25 cellular contexts compared by ENCODE assay signal in genomic region chr5:135934939-135935338, GRCh38. TPM values are rescaled to one million over a fixed set of nuclear protein-coding genes. Genes with fewer than 3 reads are reported as not detected.
DNase-seq lines count a peak whose midpoint lies in the region; ATAC-seq, FAIRE-seq and TF ChIP-seq lines count a peak whose summit lies in the region.
"Had no signal": no experiment of that assay in that cellular context is flagged by ENCODE, and none has a peak within 500 bp of the region (broad histone marks: within the 10 kb centered on the region; RNA-seq: fewer than 3 reads in every experiment).

No MANE protein-coding gene starts in this region.

- H3K9ac ChIP-seq in HepG2 (ENCODE audit: insufficient read depth, low read depth, low read length): no peak overlapping the region
- no peak overlapping the region for H3K9ac ChIP-seq in mesendoderm (ENCODE audit: low read length)
- H3K9ac ChIP-seq: neural progenitor cell had no signal

- H3K18ac ChIP-seq in mesendoderm (ENCODE audit: low read length): no peak overlapping the region

- ATAC-seq in HepG2: no peak
- ATAC-seq in right lobe of liver: no peak
- no peak for ATAC-seq in left colon
- ATAC-seq: activated CD8-positive, alpha-beta T cell treated with anti-CD3 and anti-CD28 coated beads for 36 hours; activated T-cell treated with anti-CD3 and anti-CD28 coated beads, Interleukin-2, amount 50 U/mL, for 72 hours; CD8-positive, alpha-beta T cell; stimulated activated naive B cell treated with anti-CD40 and anti-IgM and Interleukin-4, amounts not matched to agents 10 μg/mL and 1 μg/mL and 100 μg/mL, for 72 hours had no signal

- H3K4me3 ChIP-seq in HepG2 (replicated peaks in 1 of 3; ENCODE audit: insufficient read depth in 1 of 3, low read depth in 2 of 3, low read length in 3 of 3): no peak overlapping the region
- no peak overlapping the region for H3K4me3 ChIP-seq in right lobe of liver
- H3K4me3 ChIP-seq in astrocyte of the spinal cord (ENCODE audit: low read depth, low read length): no peak overlapping the region
- no peak overlapping the region for H3K4me3 ChIP-seq in SJCRH30
- H3K4me3 ChIP-seq in mesendoderm (ENCODE audit: low read length): no peak overlapping the region
- H3K4me3 ChIP-seq: heart right ventricle, neural progenitor cell, thyroid gland had no signal

- POLR2A ChIA-PET in HepG2 (lab: Yijun Ruan, JAX): no interaction called here

- H4K5ac ChIP-seq in mesendoderm (ENCODE audit: low read length): no peak overlapping the region

- CTCF ChIA-PET in HepG2 (lab: Yijun Ruan, JAX; ENCODE audit: low intra/inter-chr PET ratio, low total read pairs): no interaction called here

- H2BK15ac ChIP-seq in mesendoderm (replicated peaks; ENCODE audit: low read depth): no peak overlapping the region

- no peak overlapping the region for H2BK120ac ChIP-seq in mesendoderm (ENCODE audit: low read depth, low read length)

- no peak overlapping the region for H2AFZ ChIP-seq in HepG2 (ENCODE audit: low read length)
- H2AFZ ChIP-seq: neural progenitor cell had no signal

- H2AK5ac ChIP-seq in mesendoderm (ENCODE audit: low read length): no peak overlapping the region

- H3K23ac ChIP-seq in mesendoderm (ENCODE audit: low read length): no peak overlapping the region

- in situ Hi-C loops in HepG2 (cut with HindIII; ENCODE audit: extremely low pct_ligation_motif_present, low pct_unique_long_range_greater_than_20kb) (no loop called here), astrocyte of the spinal cord (cut with HindIII; ENCODE audit: low sequenced_read_pairs) (no loop called here)

- H4K8ac ChIP-seq in mesendoderm (ENCODE audit: low read depth, low read length): no peak overlapping the region

- intact Hi-C loops in HepG2 (cut with micrococcal nuclease; ENCODE audit: unreplicated experiment): no loop called here
- intact Hi-C loops in right lobe of liver (cut with DNase I): no loop called here
- intact Hi-C loops in left colon (cut with DNase I, micrococcal nuclease): no loop called here

- TF ChIP-seq POLR2A in HepG2 (IDR thresholded peaks at IDR 0.05; ENCODE audit: insufficient read depth in 1 of 2, low read depth in 2 of 2, low read length in 2 of 2): no peak
- no peak for TF ChIP-seq POLR2A in right lobe of liver (IDR thresholded peaks at IDR 0.05)

- no peak overlapping the region for H3K27ac ChIP-seq in HepG2 (ENCODE audit: extremely low read length, insufficient read depth, low read length)
- no peak overlapping the region for H3K27ac ChIP-seq in right lobe of liver
- H3K27ac ChIP-seq in SJCRH30: no peak overlapping the region
- no peak overlapping the region for H3K27ac ChIP-seq in mesendoderm (ENCODE audit: low read depth, low read length)
- H3K27ac ChIP-seq: heart right ventricle, neural progenitor cell, thyroid gland, VCaP had no signal

- no peaks in the 10 kb centered on the region for H3K27me3 ChIP-seq in HepG2 (ENCODE audit: control insufficient read depth in 1 of 2, insufficient read depth in 2 of 2, low read length in 2 of 2)
- peaks cover 0 to 4% of the 10 kb centered on the region in 2 donors for H3K27me3 ChIP-seq in right lobe of liver
- no peaks in the 10 kb centered on the region for H3K27me3 ChIP-seq in SJCRH30
- H3K27me3 ChIP-seq in mesendoderm (ENCODE audit: insufficient read depth, low read length, poor library complexity): peaks cover 18% of the 10 kb centered on the region
- H3K27me3 ChIP-seq: thyroid gland had no signal

- H2BK5ac ChIP-seq in mesendoderm (ENCODE audit: low read length): no peak overlapping the region

- H3K79me2 ChIP-seq in HepG2 (ENCODE audit: insufficient read depth, low read length) (peaks cover 17% of the 10 kb centered on the region), mesendoderm (ENCODE audit: control insufficient read depth, insufficient read depth, low read length) (no peaks in the 10 kb centered on the region)

- FAIRE-seq in HepG2 (lab: Jason Lieb, UNC): no peak
- FAIRE-seq: islet of Langerhans had no signal

- TF ChIP-seq CTCF in HepG2 (CRISPR knock-in tag; IDR thresholded peaks at IDR 0.05): no peak
- no peak for TF ChIP-seq CTCF in right lobe of liver (IDR thresholded peaks at IDR 0.05)
- no peak for TF ChIP-seq CTCF in astrocyte of the spinal cord (IDR thresholded peaks at IDR 0.05; ENCODE audit: low read depth, low read length)

- H3K4me1 ChIP-seq in HepG2 (ENCODE audit: insufficient read depth, low read length): peaks cover 16% of the 10 kb centered on the region
- peaks cover 0 to 4% (median 0%) of the 10 kb centered on the region in 4 donors for H3K4me1 ChIP-seq in right lobe of liver
- H3K4me1 ChIP-seq in SJCRH30: peaks cover 3% of the 10 kb centered on the region; the same call in 1 of the 2 replicates
- no peaks in the 10 kb centered on the region for H3K4me1 ChIP-seq in mesendoderm (ENCODE audit: control insufficient read depth, low read depth, low read length)

- H3K36me3 ChIP-seq in HepG2 (replicated peaks in 1 of 2; ENCODE audit: control insufficient read depth in 1 of 2, insufficient read depth in 2 of 2, low read length in 2 of 2): peaks cover 5 to 21% of the 10 kb centered on the region in 2 experiments; a peak in 3 of 5 replicates
- no peaks in the 10 kb centered on the region for H3K36me3 ChIP-seq in right lobe of liver
- H3K36me3 ChIP-seq in SJCRH30: no peaks in the 10 kb centered on the region
- no peaks in the 10 kb centered on the region for H3K36me3 ChIP-seq in mesendoderm (ENCODE audit: control insufficient read depth, insufficient read depth, low read length)
- H3K36me3 ChIP-seq: heart right ventricle, neural progenitor cell, thyroid gland had no signal

- WGBS in HepG2 (ENCODE audit: low lambda C conversion rate): 84% methylated on average over 3 of the region's 3 CpGs
- WGBS in right lobe of liver (ENCODE audit: insufficient coverage, low coverage, low lambda C conversion rate, missing lambda C conversion rate): 70% methylated on average over 3 of the region's 3 CpGs
- no CpG with 5 or more reads among the region's 3 CpGs for WGBS in mesendoderm (ENCODE audit: extremely low coverage, insufficient coverage, low lambda C conversion rate)

- BruUV-seq in HepG2 (replicated peaks; lab: Mats Ljungman, UMichigan): no TSS peak

- DNase-seq in HepG2 (ENCODE audit: low spot score) (no peak), right lobe of liver (no peak), astrocyte of the spinal cord (ENCODE audit: low read depth, low spot score) (peak; percentile 13), iris pigment epithelial cell (ENCODE audit: low read depth) (peak; percentile 55), SJCRH30 (no peak), HCEC 1CT (no peak), left colon (no peak), mesendoderm (no peak)
- DNase-seq: activated CD8-positive, alpha-beta T cell treated with anti-CD3 and anti-CD28 coated beads for 36 hours; activated T-cell treated with anti-CD3 and anti-CD28 coated beads, Interleukin-2, amount 50 U/mL, for 72 hours; CD8-positive, alpha-beta T cell; central memory CD4-positive, alpha-beta T cell; DMS53; heart right ventricle; midbrain; NCI-H1436; NCI-H2171 treated with DMSO at 0.1 percent for 48 hours; retina; stimulated activated CD4-positive, alpha-beta T cell treated with anti-CD3 and anti-CD28 coated beads, Interleukin-15, amount 100 ng/mL, for 24 hours; stimulated activated naive B cell treated with anti-CD40 and anti-IgM and Interleukin-4, amounts not matched to agents 10 μg/mL and 1 μg/mL and 100 μg/mL, for 72 hours; thyroid gland had no signal

- no peak overlapping the region for H3K4ac ChIP-seq in mesendoderm (ENCODE audit: low read depth, low read length)

- H3K79me1 ChIP-seq in mesendoderm (ENCODE audit: low read length): no peaks in the 10 kb centered on the region

- TF ChIP-seq EP300 in HepG2 (IDR thresholded peaks at IDR 0.05; ENCODE audit: low read depth in 2 of 2, low read length in 2 of 2) (no peak), HepG2 (CRISPR knock-in tag; IDR thresholded peaks at IDR 0.05; ENCODE audit: borderline replicate concordance) (no peak)

- no peak overlapping the region for H3K56ac ChIP-seq in mesendoderm (ENCODE audit: low read length)

- H4K20me1 ChIP-seq in HepG2 (ENCODE audit: insufficient read depth, low read length): no peaks in the 10 kb centered on the region

- H3K9me3 ChIP-seq in HepG2 (ENCODE audit: low read length) (no peaks in the 10 kb centered on the region), right lobe of liver (no peaks in the 10 kb centered on the region), SJCRH30 (replicated peaks) (no peaks in the 10 kb centered on the region)
- H3K9me3 ChIP-seq: heart right ventricle, thyroid gland had no signal

- TF ChIP-seq RAD21 in HepG2 (CRISPR knock-in tag; IDR thresholded peaks at IDR 0.05): no peak

- no peak overlapping the region for H3K4me2 ChIP-seq in HepG2 (ENCODE audit: low read depth, low read length)
- H3K4me2 ChIP-seq in mesendoderm (ENCODE audit: low read length): no peak overlapping the region
- H3K4me2 ChIP-seq: neural progenitor cell had no signal

RNA-seq across cellular contexts. Expression of gene LECT2, which starts 19.8 kb away (rescaled TPM):
- total RNA-seq in HepG2 (2016; rRNA removed; fragmentation: Illumina TruSeq; extraction: Trizol) (not detected in 2 replicates), right lobe of liver (10 to 100 TPM in 5 of 6 experiments, 1 to 10 TPM in 1; 6.0 to 66.7 (median 43.7) TPM), left colon (not detected)
- total RNA-seq in HepG2 (2016; cell fraction: cytosol; rRNA removed; fragmentation: Illumina TruSeq; extraction: Trizol; ENCODE audit: low read depth): not detected in 2 replicates
- 0.11 and 0.27 TPM in 2 replicates for total RNA-seq in HepG2 (2016; cell fraction: insoluble cytoplasmic fraction; rRNA removed; fragmentation: Illumina TruSeq; extraction: Trizol)
- total RNA-seq in HepG2 (2016; cell fraction: membrane; rRNA removed; fragmentation: Illumina TruSeq; extraction: Trizol): not detected in 2 replicates
- total RNA-seq in HepG2 (2016; cell fraction: nucleus; rRNA removed; fragmentation: Illumina TruSeq; extraction: Trizol): not detected in 2 replicates
- polyA plus RNA-seq in HepG2 (2011; rRNA removed): not detected in 2 replicates
- polyA plus RNA-seq in HepG2 (2011; cell fraction: cytosol; rRNA removed): not detected in 2 replicates
- 0.26 TPM in 1 of 2 replicates, not detected in the other for polyA plus RNA-seq in HepG2 (2011; cell fraction: nucleus; rRNA removed)
- polyA plus RNA-seq in HepG2 (2012): 1.2 and 1.7 TPM in 2 replicates
- polyA plus RNA-seq in HepG2 (2016; cell fraction: cytosol; fragmentation: Illumina TruSeq; extraction: Trizol; ENCODE audit: low read depth): not detected in 2 replicates
- not detected in 2 replicates for polyA plus RNA-seq in HepG2 (2016; cell fraction: insoluble cytoplasmic fraction; fragmentation: Illumina TruSeq; extraction: Trizol; ENCODE audit: low read depth)
- not detected in 2 replicates for polyA plus RNA-seq in HepG2 (2016; cell fraction: membrane; fragmentation: Illumina TruSeq; extraction: Trizol; ENCODE audit: low read depth)
- not detected in 2 replicates for polyA plus RNA-seq in HepG2 (2016; cell fraction: nucleus; fragmentation: Illumina TruSeq; extraction: Trizol; ENCODE audit: insufficient read depth, low read depth)
- polyA minus RNA-seq in HepG2 (2011; rRNA and poly(A)+ RNA removed; ENCODE audit: low replicate concordance): not detected in 2 replicates
- not detected in 2 replicates for polyA minus RNA-seq in HepG2 (2011; cell fraction: cytosol; rRNA and poly(A)+ RNA removed)
- not detected in 2 replicates for polyA minus RNA-seq in HepG2 (2011; cell fraction: nucleus; rRNA and poly(A)+ RNA removed)
- total RNA-seq in SJCRH30 (2014; rRNA removed; shearing (Covaris generic)): not detected in 2 replicates
- not detected for polyA plus RNA-seq in mesendoderm (2013, experiment 1 of 2)
- not detected for polyA plus RNA-seq in mesendoderm (2013, experiment 2 of 2)
- total RNA-seq: A673; activated CD8-positive, alpha-beta T cell treated with anti-CD3 and anti-CD28 coated beads for 36 hours; activated T-cell treated with anti-CD3 and anti-CD28 coated beads, Interleukin-2, amount 50 U/mL, for 72 hours; CD8-positive, alpha-beta T cell; heart right ventricle; thyroid gland had no signal
- polyA plus RNA-seq: heart right ventricle had no signal

RNA-seq across cellular contexts. Expression of gene IL9, which starts 39.3 kb away (rescaled TPM):
- not detected in 2 replicates for total RNA-seq in HepG2 (2016; rRNA removed; fragmentation: Illumina TruSeq; extraction: Trizol)
- total RNA-seq in HepG2 (2016; cell fraction: cytosol; rRNA removed; fragmentation: Illumina TruSeq; extraction: Trizol; ENCODE audit: low read depth): not detected in 2 replicates
- total RNA-seq in HepG2 (2016; cell fraction: insoluble cytoplasmic fraction; rRNA removed; fragmentation: Illumina TruSeq; extraction: Trizol): not detected in 2 replicates
- total RNA-seq in HepG2 (2016; cell fraction: membrane; rRNA removed; fragmentation: Illumina TruSeq; extraction: Trizol): not detected in 2 replicates
- not detected in 2 replicates for total RNA-seq in HepG2 (2016; cell fraction: nucleus; rRNA removed; fragmentation: Illumina TruSeq; extraction: Trizol)
- not detected in 2 replicates for polyA plus RNA-seq in HepG2 (2011; rRNA removed)
- polyA plus RNA-seq in HepG2 (2011; cell fraction: cytosol; rRNA removed): not detected in 2 replicates
- polyA plus RNA-seq in HepG2 (2011; cell fraction: nucleus; rRNA removed): not detected in 2 replicates
- not detected in 2 replicates for polyA plus RNA-seq in HepG2 (2012)
- polyA plus RNA-seq in HepG2 (2016; cell fraction: cytosol; fragmentation: Illumina TruSeq; extraction: Trizol; ENCODE audit: low read depth): not detected in 2 replicates
- polyA plus RNA-seq in HepG2 (2016; cell fraction: insoluble cytoplasmic fraction; fragmentation: Illumina TruSeq; extraction: Trizol; ENCODE audit: low read depth): not detected in 2 replicates
- polyA plus RNA-seq in HepG2 (2016; cell fraction: membrane; fragmentation: Illumina TruSeq; extraction: Trizol; ENCODE audit: low read depth): not detected in 2 replicates
- not detected in 2 replicates for polyA plus RNA-seq in HepG2 (2016; cell fraction: nucleus; fragmentation: Illumina TruSeq; extraction: Trizol; ENCODE audit: insufficient read depth, low read depth)
- not detected in 2 replicates for polyA minus RNA-seq in HepG2 (2011; rRNA and poly(A)+ RNA removed; ENCODE audit: low replicate concordance)
- polyA minus RNA-seq in HepG2 (2011; cell fraction: cytosol; rRNA and poly(A)+ RNA removed): not detected in 2 replicates
- not detected in 2 replicates for polyA minus RNA-seq in HepG2 (2011; cell fraction: nucleus; rRNA and poly(A)+ RNA removed)
- total RNA-seq in right lobe of liver: not detected
- not detected in 2 replicates for total RNA-seq in SJCRH30 (2014; rRNA removed; shearing (Covaris generic))
- not detected for total RNA-seq in left colon
- not detected for polyA plus RNA-seq in mesendoderm (2013, experiment 1 of 2)
- not detected for polyA plus RNA-seq in mesendoderm (2013, experiment 2 of 2)
- total RNA-seq: A673; activated CD8-positive, alpha-beta T cell treated with anti-CD3 and anti-CD28 coated beads for 36 hours; CD8-positive, alpha-beta T cell; heart right ventricle; thyroid gland had no signal
- polyA plus RNA-seq: heart right ventricle had no signal

Comparison
In these comparisons a context has a peak if more than half of its experiments do, and no peak if none do; other contexts are left out.
1. DNase-seq: peak in astrocyte of the spinal cord (single experiment) and iris pigment epithelial cell (single experiment); none in HepG2 (single experiment), right lobe of liver (0 of 3), SJCRH30 (0 of 2), HCEC 1CT (single experiment), left colon (0 of 2) and mesendoderm (single experiment).